ENCODE assay signal across 23 cellular contexts in the genomic region with DNA sequence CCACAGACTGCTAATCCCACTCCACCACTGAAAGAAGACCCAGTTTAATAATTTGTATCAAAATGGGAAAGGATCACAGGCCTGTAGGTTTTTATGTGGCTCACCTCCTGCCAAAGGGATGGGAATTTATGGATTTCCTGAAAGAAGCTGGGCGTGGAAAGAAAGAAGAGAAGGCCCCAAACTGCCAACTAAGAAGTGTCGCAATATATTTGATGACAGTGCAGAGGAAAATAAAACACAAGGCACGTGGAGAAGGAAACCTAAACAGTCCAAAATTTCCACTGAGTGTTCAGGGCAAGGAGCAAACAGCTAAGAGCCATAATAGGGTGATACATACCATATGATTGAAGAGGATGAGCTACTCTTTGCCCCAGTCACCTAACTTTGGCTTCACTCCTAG.
DNase-seq lines count a peak whose midpoint lies in the region; ATAC-seq and TF ChIP-seq lines count a peak whose summit lies in the region.
"Had no signal": no experiment of that assay in that cellular context is flagged by ENCODE, and none has a peak within 500 bp of the region (broad histone marks: within the 10 kb centered on the region; RNA-seq: fewer than 3 reads in every experiment).

No MANE protein-coding gene starts in this region.

- dilution Hi-C loops in IMR-90 (cut with HindIII; ENCODE audit: low sequenced_read_pairs, unreplicated experiment) = no loop called here

- no peak overlapping the region for H3K4me3 Mint-ChIP-seq in activated naive CD4-positive, alpha-beta T cell treated with anti-CD3 and anti-CD28 coated beads, Interleukin-2, amount 10 ng/mL, durations not matched to agents 7 days and 5 days
- H3K4me3 Mint-ChIP-seq: CD8-positive, alpha-beta T cell had no signal

- no peak overlapping the region for H3K4ac ChIP-seq in IMR-90 (ENCODE audit: low read depth, low read length)

- TF ChIP-seq RAD21 in IMR-90 (IDR thresholded peaks at IDR 0.05; ENCODE audit: low read length) = no peak

- H3K79me1 ChIP-seq in IMR-90 (ENCODE audit: low read depth in 1 of 2, low read length in 2 of 2) = no peaks in the 10 kb centered on the region

- H2AFZ ChIP-seq in IMR-90 (replicated peaks; ENCODE audit: low read length, poor library complexity) = no peak overlapping the region

- H3K27me3 ChIP-seq in IMR-90 (ENCODE audit: control insufficient read depth, insufficient read depth, low read length) (no peaks in the 10 kb centered on the region), prostate gland (replicated peaks; ENCODE audit: insufficient read depth) (no peaks in the 10 kb centered on the region)
- H3K27me3 ChIP-seq: BLaER1, SJSA1 had no signal

- no CpG with 5 or more reads among the region's 3 CpGs for WGBS in IMR-90 (ENCODE audit: extremely low coverage in 2 of 2, insufficient read length in 1 of 2), 2 experiments
- WGBS in prostate gland = 19% methylated on average over 3 of the region's 3 CpGs

- H2BK15ac ChIP-seq in IMR-90 (ENCODE audit: low read depth, low read length) = no peak overlapping the region

- H4K91ac ChIP-seq in IMR-90 (ENCODE audit: insufficient read depth, low read depth, low read length) = no peak overlapping the region

- H4K20me1 ChIP-seq in IMR-90 (ENCODE audit: insufficient read depth, low read length) = no peaks in the 10 kb centered on the region
- H4K20me1 ChIP-seq: BLaER1 had no signal

- no peak overlapping the region for H3K27ac Mint-ChIP-seq in activated naive CD4-positive, alpha-beta T cell treated with anti-CD3 and anti-CD28 coated beads, Interleukin-2, amount 10 ng/mL, durations not matched to agents 7 days and 5 days
- H3K27ac Mint-ChIP-seq: CD8-positive, alpha-beta T cell had no signal

- H4K8ac ChIP-seq in IMR-90 (ENCODE audit: low read depth in 2 of 2, low read length in 2 of 2) = no peak overlapping the region

- H2BK120ac ChIP-seq in IMR-90 (ENCODE audit: low read depth, low read length) = no peak overlapping the region

- no peak for ATAC-seq in IMR-90 (ENCODE audit: low read depth)
- ATAC-seq: CD8-positive, alpha-beta T cell; Right ventricle myocardium inferior had no signal

- no TSS peak for BruUV-seq in IMR-90 (replicated peaks; lab: Mats Ljungman, UMichigan)

- no peak overlapping the region for H3K4me2 ChIP-seq in IMR-90 (ENCODE audit: low read depth, low read length)
- H3K4me2 ChIP-seq: BLaER1 had no signal

- H3K4me1 Mint-ChIP-seq in activated naive CD4-positive, alpha-beta T cell treated with anti-CD3 and anti-CD28 coated beads, Interleukin-2, amount 10 ng/mL, durations not matched to agents 7 days and 5 days = no peaks in the 10 kb centered on the region

- H2BK5ac ChIP-seq in IMR-90 (ENCODE audit: low read depth, low read length, poor library complexity, severe bottlenecking) = no peak overlapping the region

- no peak overlapping the region for H3K14ac ChIP-seq in IMR-90 (replicated peaks; ENCODE audit: low read depth, low read length)

- H3K27ac ChIP-seq in IMR-90 (ENCODE audit: insufficient read depth, low read length) (no peak overlapping the region), prostate gland (no peak overlapping the region)
- H3K27ac ChIP-seq: BLaER1, SJSA1 had no signal

- H3K23ac ChIP-seq in IMR-90 (ENCODE audit: low read depth, low read length) = no peak overlapping the region

- H3K56ac ChIP-seq in IMR-90 (ENCODE audit: extremely low read depth, insufficient read depth, low read length) = no peak overlapping the region

- H3K9ac ChIP-seq in IMR-90 (ENCODE audit: low read depth, low read length) = no peak overlapping the region
- H3K9ac ChIP-seq: BLaER1 had no signal

- peaks cover 21% of the 10 kb centered on the region for H3K9me3 ChIP-seq in IMR-90 (ENCODE audit: control insufficient read depth, insufficient read depth, low read length)
- no peaks in the 10 kb centered on the region for H3K9me3 ChIP-seq in prostate gland

- POLR2A ChIA-PET in IMR-90 (lab: Charles Lee; ENCODE audit: unreplicated experiment) = no interaction called here

- no peaks in the 10 kb centered on the region for H3K27me3 Mint-ChIP-seq in activated naive CD4-positive, alpha-beta T cell treated with anti-CD3 and anti-CD28 coated beads, Interleukin-2, amount 10 ng/mL, durations not matched to agents 7 days and 5 days

- intact Hi-C loops in IMR-90 (cut with micrococcal nuclease) (no loop called here), prostate gland (cut with DNase I) (no loop called here)

- no peak overlapping the region for H2BK20ac ChIP-seq in IMR-90 (ENCODE audit: low read depth, low read length)

- CTCF ChIA-PET in IMR-90 (lab: Yijun Ruan, JAX) = no interaction called here
- CTCF ChIA-PET in activated naive CD4-positive, alpha-beta T cell treated with anti-CD3 and anti-CD28 coated beads, Interleukin-2, amount 10 ng/mL, durations not matched to agents 7 days and 5 days (lab: Charles Lee) = no interaction called here

- no peak overlapping the region for H4K5ac ChIP-seq in IMR-90 (ENCODE audit: low read depth, low read length)

- TF ChIP-seq CTCF in IMR-90 (conservative IDR thresholded peaks at IDR 0.05; ENCODE audit: low read depth, low read length) (no peak), epithelial cell of esophagus (IDR thresholded peaks at IDR 0.05; ENCODE audit: insufficient read depth, low read depth, low read length, missing control alignments) (no peak), prostate gland (IDR thresholded peaks at IDR 0.05) (no peak)

- no peak overlapping the region for H3K18ac ChIP-seq in IMR-90 (ENCODE audit: low read depth, low read length)

- DNase-seq in IMR-90 (no peak), MV-4-11 (lab: John Stamatoyannopoulos, UW) (peak; percentile 60), epithelial cell of esophagus (ENCODE audit: low read depth) (peak; percentile 48), prostate gland (ENCODE audit: low spot score) (peak; percentile 49), NOMO-1 (lab: John Stamatoyannopoulos, UW; ENCODE audit: unreplicated experiment in 2 of 2) (no peak)
- DNase-seq in stimulated activated naive CD4-positive, alpha-beta T cell (lab: John Stamatoyannopoulos, UW) = no peak
- DNase-seq in activated naive CD4-positive, alpha-beta T cell treated with anti-CD3 and anti-CD28 coated beads, Interleukin-2, amount 10 ng/mL, durations not matched to agents 7 days and 5 days = no peak
- no peak for DNase-seq in activated T-cell treated with anti-CD3 and anti-CD28 coated beads, Interleukin-2, amount 50 U/mL, for 48 hours
- DNase-seq: ACHN; CD8-positive, alpha-beta T cell; GOT3; KG1; NCI-H1092 treated with DMSO at 0.1 percent for 48 hours; NCI-H1436 treated with DMSO at 0.1 percent for 48 hours; NCI-H2029 treated with DMSO at 0.1 percent for 48 hours; NCI-H226; NCI-H510A treated with DMSO at 0.1 percent for 48 hours; NCI-H774; NK-92 treated with Interleukin-12 subunit alpha and Interleukin-12 subunit beta, amount 100 ng/mL, for 24 hours; T-helper 1 cell had no signal

- TF ChIP-seq POLR2A in IMR-90 (IDR thresholded peaks at IDR 0.05; ENCODE audit: low read depth, low read length) (no peak), prostate gland (IDR thresholded peaks at IDR 0.05) (no peak)

- no peaks in the 10 kb centered on the region for H3K9me1 ChIP-seq in IMR-90 (ENCODE audit: insufficient read depth, low read length)

- in situ Hi-C loops in IMR-90 (cut with MboI; ENCODE audit: low sequenced_read_pairs) = no loop called here

- H3K36me3 Mint-ChIP-seq in activated naive CD4-positive, alpha-beta T cell treated with anti-CD3 and anti-CD28 coated beads, Interleukin-2, amount 10 ng/mL, durations not matched to agents 7 days and 5 days = no peaks in the 10 kb centered on the region

- H3K4me3 ChIP-seq in IMR-90 (ENCODE audit: insufficient read depth, low read depth, low read length) (no peak overlapping the region), epithelial cell of esophagus (ENCODE audit: low read length) (no peak overlapping the region), prostate gland (no peak overlapping the region)
- H3K4me3 ChIP-seq: BLaER1, SJSA1 had no signal

- H3K36me3 ChIP-seq in IMR-90 (ENCODE audit: control insufficient read depth, insufficient read depth, low read length) = no peaks in the 10 kb centered on the region
- no peaks in the 10 kb centered on the region for H3K36me3 ChIP-seq in prostate gland
- H3K36me3 ChIP-seq: BLaER1, SJSA1 had no signal

- peaks cover 14% of the 10 kb centered on the region for H3K9me3 Mint-ChIP-seq in activated naive CD4-positive, alpha-beta T cell treated with anti-CD3 and anti-CD28 coated beads, Interleukin-2, amount 10 ng/mL, durations not matched to agents 7 days and 5 days

- H2AK9ac ChIP-seq in IMR-90 (replicated peaks; ENCODE audit: low read depth, low read length, poor library complexity) = no peak overlapping the region

- H3K4me1 ChIP-seq in IMR-90 (ENCODE audit: control insufficient read depth, insufficient read depth, low read length) (no peaks in the 10 kb centered on the region), prostate gland (replicated peaks) (no peaks in the 10 kb centered on the region)
- H3K4me1 ChIP-seq: BLaER1, SJSA1 had no signal

- no peak overlapping the region for H2AK5ac ChIP-seq in IMR-90 (ENCODE audit: low read depth, low read length)

TF ChIP-seq in IMR-90, 13 proteins besides CTCF, POLR2A, EP300 and RAD21:
- TF ChIP-seq ELK1 (IDR thresholded peaks at IDR 0.05; ENCODE audit: borderline replicate concordance, low read depth, low read length) (no peak), SMC3 (IDR thresholded peaks at IDR 0.05; ENCODE audit: low read depth, low read length) (no peak), BHLHE40 (IDR thresholded peaks at IDR 0.05; ENCODE audit: low read depth, low read length) (no peak), MXI1 (IDR thresholded peaks at IDR 0.05; ENCODE audit: borderline replicate concordance, low read depth, low read length) (no peak), CEBPB (IDR thresholded peaks at IDR 0.05; ENCODE audit: low read depth, low read length) (peak; percentile 34; the same call in 1 of the 2 replicates), FOS (IDR thresholded peaks at IDR 0.05; ENCODE audit: low read depth, low read length) (no peak)

Comparison
In these comparisons a context has a peak if more than half of its experiments do, and no peak if none do; other contexts are left out.
1. DNase-seq: peak in MV-4-11 (single experiment), epithelial cell of esophagus (single experiment) and prostate gland (single experiment); none in IMR-90 (single experiment), stimulated activated naive CD4-positive, alpha-beta T cell (0 of 6), activated naive CD4-positive, alpha-beta T cell treated with anti-CD3 and anti-CD28 coated beads, Interleukin-2, amount 10 ng/mL, durations not matched to agents 7 days and 5 days (single experiment), activated T-cell treated with anti-CD3 and anti-CD28 coated beads, Interleukin-2, amount 50 U/mL, for 48 hours (0 of 2) and NOMO-1 (0 of 2).